In the genomic region with DNA sequence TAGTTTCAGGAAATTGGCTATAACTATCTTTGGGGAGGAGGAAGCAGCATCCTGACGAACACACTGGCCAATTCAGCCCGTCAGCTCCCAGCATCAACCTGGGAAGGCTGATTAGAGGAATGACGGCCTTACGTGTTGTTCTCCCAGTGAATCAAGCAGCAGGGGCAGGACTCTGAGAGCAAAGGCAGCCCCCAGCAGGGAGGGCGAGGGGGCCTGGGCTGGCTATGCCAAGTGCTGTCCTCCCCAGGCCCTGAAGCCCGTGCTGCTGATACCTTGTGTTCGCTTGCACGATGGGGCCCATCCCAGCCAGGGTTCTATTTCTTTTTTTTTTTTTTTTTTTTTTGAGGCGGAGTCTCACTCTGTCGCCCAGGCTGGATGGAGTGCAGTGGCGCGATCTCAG, we compare ENCODE assay signal across 18 cellular contexts.
A peak's percentile ranks its signal among the peaks of the same experiment; 100 is the strongest.
DNase-seq lines count a peak whose midpoint lies in the region; ATAC-seq and TF ChIP-seq lines count a peak whose summit lies in the region.
"Had no signal": no experiment of that assay in that cellular context is flagged by ENCODE, and none has a peak within 500 bp of the region (broad histone marks: within the 10 kb centered on the region; RNA-seq: fewer than 3 reads in every experiment).

No MANE protein-coding gene starts in this region.

- H3K4me3 ChIP-seq in right atrium auricular region (no peak overlapping the region), neuronal stem cell (ENCODE audit: low read length in 2 of 2) (no peak overlapping the region)
- H3K4me3 ChIP-seq: A549, GM23338 had no signal

- no peak overlapping the region for H2BK15ac ChIP-seq in neuronal stem cell (ENCODE audit: low read length)

- H3K4ac ChIP-seq in neuronal stem cell (ENCODE audit: low read length) = no peak overlapping the region

- H3K9ac ChIP-seq in neuronal stem cell (ENCODE audit: low read depth, low read length, poor library complexity) = no peak overlapping the region

- intact Hi-C loops in left ventricle myocardium superior (cut with micrococcal nuclease) = no loop called here

- no peak overlapping the region for H2AFZ ChIP-seq in neuronal stem cell (ENCODE audit: low read length)
- H2AFZ ChIP-seq: GM23338 had no signal

- no peak overlapping the region for H3K4me2 ChIP-seq in neuronal stem cell (ENCODE audit: insufficient read depth, low read length, poor library complexity, severe bottlenecking)
- H3K4me2 ChIP-seq: A549, GM23338 had no signal

- no peak for TF ChIP-seq CTCF in right atrium auricular region (IDR thresholded peaks at IDR 0.05)

- no peak overlapping the region for H2BK5ac ChIP-seq in neuronal stem cell (ENCODE audit: low read length)

- DNase-seq in right atrium auricular region (ENCODE audit: low spot score) (peak; percentile 40), left ventricle myocardium superior (no peak), left lobe of liver (ENCODE audit: low spot score) (peak; percentile 14), neuronal stem cell (ENCODE audit: low spot score) (no peak), UCSD-AML1 (lab: John Stamatoyannopoulos, UW; ENCODE audit: unreplicated experiment) (no peak)
- DNase-seq in central memory CD4-positive, alpha-beta T cell = no peak
- DNase-seq: AML-193; CD4-positive, alpha-beta memory T cell; DMS153; DMS79; GDM1; H9 had no signal

- no peak overlapping the region for H4K91ac ChIP-seq in neuronal stem cell (ENCODE audit: low read depth, low read length, poor library complexity)

- ATAC-seq in left ventricle myocardium superior (no peak), left lobe of liver (no peak), HG03354 (IDR thresholded peaks at IDR 0.05; ENCODE audit: poor library complexity, severe bottlenecking, unreplicated experiment) (no peak)
- ATAC-seq: A549, GM23338, HepG2 had no signal

- no peak overlapping the region for H2AK5ac ChIP-seq in neuronal stem cell (ENCODE audit: low read depth, low read length)

- WGBS in neuronal stem cell (ENCODE audit: extremely low coverage in 2 of 2, insufficient read length in 2 of 2, insufficient replicate concordance in 1 of 2), 2 donors = no CpG with 5 or more reads among the region's 12 CpGs

- no peak overlapping the region for H3K14ac ChIP-seq in neuronal stem cell (ENCODE audit: low read length)

- H3K27ac ChIP-seq in right atrium auricular region (no peak overlapping the region), neuronal stem cell (replicated peaks; ENCODE audit: low read length) (no peak overlapping the region)
- H3K27ac ChIP-seq: 22Rv1, A549, C4-2B had no signal

- H3K36me3 ChIP-seq in right atrium auricular region = no peaks in the 10 kb centered on the region
- H3K36me3 ChIP-seq in neuronal stem cell (replicated peaks in 1 of 2; ENCODE audit: control insufficient read depth in 2 of 2, insufficient read depth in 2 of 2, low read length in 2 of 2) = no peaks in the 10 kb centered on the region

- H3K79me1 ChIP-seq in neuronal stem cell (ENCODE audit: low read depth, low read length) = no peaks in the 10 kb centered on the region

- H3K4me1 ChIP-seq in right atrium auricular region (no peaks in the 10 kb centered on the region), neuronal stem cell (ENCODE audit: control insufficient read depth in 2 of 2, insufficient read depth in 1 of 2, low read depth in 1 of 2, low read length in 2 of 2) (peaks cover 21 to 27% of the 10 kb centered on the region in 2 donors)
- H3K4me1 ChIP-seq: A549 had no signal

- no peak overlapping the region for H4K8ac ChIP-seq in neuronal stem cell (ENCODE audit: low read depth, low read length)

- no peaks in the 10 kb centered on the region for H3K27me3 ChIP-seq in right atrium auricular region
- H3K27me3 ChIP-seq in neuronal stem cell (ENCODE audit: control insufficient read depth in 3 of 3, insufficient read depth in 3 of 3, low read depth in 1 of 3, low read length in 3 of 3) = no peaks in the 10 kb centered on the region

- H2BK12ac ChIP-seq in neuronal stem cell (ENCODE audit: low read length) = no peak overlapping the region

- H3K9me3 ChIP-seq in right atrium auricular region (no peaks in the 10 kb centered on the region), neuronal stem cell (replicated peaks in 1 of 2; ENCODE audit: control insufficient read depth in 2 of 2, insufficient read depth in 1 of 2, low read depth in 1 of 2, low read length in 2 of 2) (no peaks in the 10 kb centered on the region)
- H3K9me3 ChIP-seq: A549 had no signal

- peak overlapping the region; percentile 31 for H3K18ac ChIP-seq in neuronal stem cell (ENCODE audit: low read length)

- peak overlapping the region; percentile 1 for H2BK120ac ChIP-seq in neuronal stem cell (ENCODE audit: low read depth, low read length)

- no peak overlapping the region for H3K23ac ChIP-seq in neuronal stem cell (ENCODE audit: low read depth, low read length, poor library complexity)

Comparison
In these comparisons a context has a peak if more than half of its experiments do, and no peak if none do; other contexts are left out.
1. DNase-seq: peak in right atrium auricular region (single experiment) and left lobe of liver (single experiment); none in left ventricle myocardium superior (single experiment), neuronal stem cell (single experiment), central memory CD4-positive, alpha-beta T cell (single experiment) and UCSD-AML1 (single experiment).